Comparison of ENCODE assay signal across 24 cellular contexts in genomic region chr16:57759541-57760356, GRCh38. TPM values are rescaled to one million over a fixed set of nuclear protein-coding genes. Genes with fewer than 3 reads are reported as not detected.
A peak's percentile ranks its signal among the peaks of the same experiment; 100 is the strongest.
DNase-seq lines count a peak whose midpoint lies in the region; ATAC-seq, FAIRE-seq and TF ChIP-seq lines count a peak whose summit lies in the region.
"Had no signal": no experiment of that assay in that cellular context is flagged by ENCODE, and none has a peak within 500 bp of the region (broad histone marks: within the 10 kb centered on the region; RNA-seq: fewer than 3 reads in every experiment).

No MANE protein-coding gene starts in this region.

- H3K27ac Mint-ChIP-seq in natural killer cell = peak overlapping the region; percentile 34 to 69
- no peak overlapping the region for H3K27ac Mint-ChIP-seq in natural killer cell treated with Interleukin-12 subunit alpha and Interleukin-12 subunit beta and Interleukin-15 and Interleukin-18, amount 100 ng/mL, for 72 hours
- H3K27ac Mint-ChIP-seq: activated CD8-positive, alpha-beta T cell treated with anti-CD3 and anti-CD28 coated beads for 36 hours; T-helper 1 cell treated with Interleukin-12 subunit alpha and Interleukin-12 subunit beta and Interleukin-4 antibody, amounts not matched to agents 30 μg/mL and 1 μg/mL, for 36 hours had no signal

- no peak overlapping the region for H3K4me2 ChIP-seq in keratinocyte (ENCODE audit: control insufficient read depth, extremely low read depth, insufficient read depth, low read depth, low read length)

- dilution Hi-C loops in keratinocyte (cut with MboI; ENCODE audit: extremely low pct_ligation_motif_present, low sequenced_read_pairs) = no loop called here

- intact Hi-C loops in natural killer cell (cut with micrococcal nuclease) = loop anchor here (5.0 kb wide), 2 partner anchors 43 to 138 kb away; partner anchors contain the start of gene KIFC3

- DNase-seq in natural killer cell = no peak
- DNase-seq in natural killer cell treated with Interleukin-12 subunit alpha and Interleukin-12 subunit beta and Interleukin-15 and Interleukin-18, amount 100 ng/mL, for 72 hours (ENCODE audit: low spot score) = no peak
- peak; percentile 74 for DNase-seq in RWPE2 (ENCODE audit: low spot score)
- DNase-seq in keratinocyte (ENCODE audit: low read depth, low spot score) = no peak
- DNase-seq in Peyer's patch = no peak
- DNase-seq in hippocampal formation (lab: John Stamatoyannopoulos, UW) = no peak
- no peak for DNase-seq in putamen (ENCODE audit: low spot score)
- DNase-seq: activated CD8-positive, alpha-beta T cell treated with anti-CD3 and anti-CD28 coated beads for 36 hours; activated T-cell treated with anti-CD3 and anti-CD28 coated beads, Interleukin-2, amount 50 U/mL, for 4 hours; Karpas-422; NCI-H1105; NCI-H2107; NCI-H526; stimulated activated CD4-positive, alpha-beta T cell treated with anti-CD3 and anti-CD28 coated beads, Interleukin-2, amount 100 ng/mL, for 24 hours; stimulated activated naive CD8-positive, alpha-beta T cell treated with anti-CD3 and anti-CD28 coated beads, Interleukin-15, Interleukin-2, amounts not matched to agents 100 U/mL and 50 U/mL, for 24 hours; tibial artery had no signal

- no peaks in the 10 kb centered on the region for H3K9me3 Mint-ChIP-seq in natural killer cell
- no peaks in the 10 kb centered on the region for H3K9me3 Mint-ChIP-seq in natural killer cell treated with Interleukin-12 subunit alpha and Interleukin-12 subunit beta and Interleukin-15 and Interleukin-18, amount 100 ng/mL, for 72 hours
- H3K9me3 Mint-ChIP-seq: activated CD8-positive, alpha-beta T cell treated with anti-CD3 and anti-CD28 coated beads for 36 hours; activated T-cell treated with anti-CD3 and anti-CD28 coated beads, Interleukin-2, amount 50 U/mL, for 4 hours; brain; T-helper 1 cell treated with Interleukin-12 subunit alpha and Interleukin-12 subunit beta and Interleukin-4 antibody, amounts not matched to agents 30 μg/mL and 1 μg/mL, for 36 hours had no signal

- no peak for FAIRE-seq in keratinocyte (lab: Jason Lieb, UNC)
- FAIRE-seq: pancreas had no signal

- TF ChIP-seq POLR2A in Peyer's patch (IDR thresholded peaks at IDR 0.05) = no peak

- H3K27me3 ChIP-seq in RWPE2 (ENCODE audit: insufficient read depth, poor library complexity, severe bottlenecking) (no peaks in the 10 kb centered on the region), keratinocyte (ENCODE audit: control insufficient read depth, extremely low read depth, insufficient read depth, low read length) (no peaks in the 10 kb centered on the region), Peyer's patch (no peaks in the 10 kb centered on the region)
- H3K27me3 ChIP-seq: left lung, pancreas, SJSA1, tibial artery had no signal

- H4K20me1 ChIP-seq in keratinocyte (ENCODE audit: control insufficient read depth, extremely low read depth, insufficient read depth, low read length) = peaks cover 3% of the 10 kb centered on the region

- H3K9me3 ChIP-seq in RWPE2 (ENCODE audit: severe bottlenecking) (no peaks in the 10 kb centered on the region), keratinocyte (ENCODE audit: control insufficient read depth, low read depth, low read length) (no peaks in the 10 kb centered on the region), Peyer's patch (no peaks in the 10 kb centered on the region)
- H3K9me3 ChIP-seq: left lung, pancreas, tibial artery had no signal

- H3K36me3 Mint-ChIP-seq in natural killer cell = no peaks in the 10 kb centered on the region
- no peaks in the 10 kb centered on the region for H3K36me3 Mint-ChIP-seq in natural killer cell treated with Interleukin-12 subunit alpha and Interleukin-12 subunit beta and Interleukin-15 and Interleukin-18, amount 100 ng/mL, for 72 hours

- no peak for ATAC-seq in natural killer cell
- ATAC-seq in natural killer cell treated with Interleukin-12 subunit alpha and Interleukin-12 subunit beta and Interleukin-15 and Interleukin-18, amount 100 ng/mL, for 72 hours = no peak
- peak; percentile 3; the same call in 1 of the 3 replicates for ATAC-seq in RWPE2 (ENCODE audit: low read depth)
- ATAC-seq in HG03280 (IDR thresholded peaks at IDR 0.05; ENCODE audit: unreplicated experiment) = no peak
- ATAC-seq: activated CD8-positive, alpha-beta T cell treated with anti-CD3 and anti-CD28 coated beads for 36 hours; activated T-cell treated with anti-CD3 and anti-CD28 coated beads, Interleukin-2, amount 50 U/mL, for 4 hours; left lung; pancreas; stimulated activated naive CD8-positive, alpha-beta T cell treated with anti-CD3 and anti-CD28 coated beads, Interleukin-15, Interleukin-2, amounts not matched to agents 100 U/mL and 50 U/mL, for 24 hours had no signal

- no peak overlapping the region for H3K4me3 ChIP-seq in RWPE2 (ENCODE audit: severe bottlenecking)
- no peak overlapping the region for H3K4me3 ChIP-seq in keratinocyte (ENCODE audit: control insufficient read depth in 2 of 3, extremely low read depth in 1 of 3, insufficient read depth in 2 of 3, low read depth in 1 of 3, low read length in 3 of 3)
- H3K4me3 ChIP-seq in Peyer's patch = no peak overlapping the region
- H3K4me3 ChIP-seq: coronary artery, left lung, pancreas, SJSA1, tibial artery had no signal

- peak overlapping the region; percentile 25 for H3K4me3 Mint-ChIP-seq in natural killer cell
- no peak overlapping the region for H3K4me3 Mint-ChIP-seq in natural killer cell treated with Interleukin-12 subunit alpha and Interleukin-12 subunit beta and Interleukin-15 and Interleukin-18, amount 100 ng/mL, for 72 hours
- H3K4me3 Mint-ChIP-seq: activated CD8-positive, alpha-beta T cell treated with anti-CD3 and anti-CD28 coated beads for 36 hours; activated T-cell treated with anti-CD3 and anti-CD28 coated beads, Interleukin-2, amount 50 U/mL, for 4 hours; brain; T-helper 1 cell treated with Interleukin-12 subunit alpha and Interleukin-12 subunit beta and Interleukin-4 antibody, amounts not matched to agents 30 μg/mL and 1 μg/mL, for 36 hours had no signal

- no peaks in the 10 kb centered on the region for H3K79me2 ChIP-seq in keratinocyte (ENCODE audit: control insufficient read depth, insufficient read depth, low read length)

- no peak overlapping the region for H2AFZ ChIP-seq in keratinocyte (ENCODE audit: control insufficient read depth, low read length)

- no peak overlapping the region for H3K9ac ChIP-seq in keratinocyte (ENCODE audit: control insufficient read depth, extremely low read depth, insufficient read depth, low read length)

- peaks cover 47% of the 10 kb centered on the region for H3K36me3 ChIP-seq in RWPE2 (ENCODE audit: low read depth)
- H3K36me3 ChIP-seq in keratinocyte (ENCODE audit: control insufficient read depth in 2 of 2, extremely low read depth in 1 of 2, insufficient read depth in 2 of 2, low read length in 2 of 2) = peaks cover 19 to 31% of the 10 kb centered on the region in 2 experiments
- peaks cover 0 to 45% (median 0%) of the 10 kb centered on the region in 3 donors for H3K36me3 ChIP-seq in Peyer's patch

- peaks cover 4 to 12% of the 10 kb centered on the region in 2 donors for H3K4me1 Mint-ChIP-seq in natural killer cell
- peaks cover 0 to 6% of the 10 kb centered on the region in 2 donors for H3K4me1 Mint-ChIP-seq in natural killer cell treated with Interleukin-12 subunit alpha and Interleukin-12 subunit beta and Interleukin-15 and Interleukin-18, amount 100 ng/mL, for 72 hours (ENCODE audit: low read depth in 2 of 2)

- H3K4me1 ChIP-seq in RWPE2 (ENCODE audit: insufficient read depth, poor library complexity, severe bottlenecking) (peaks cover 5% of the 10 kb centered on the region), keratinocyte (ENCODE audit: control insufficient read depth, extremely low read depth, insufficient read depth, low read length) (peaks cover 18% of the 10 kb centered on the region), Peyer's patch (no peaks in the 10 kb centered on the region)
- H3K4me1 ChIP-seq: pancreas had no signal

- no peaks in the 10 kb centered on the region for H3K9me1 ChIP-seq in keratinocyte (ENCODE audit: control insufficient read depth, extremely low read depth, insufficient read depth, low read length)

- H3K27me3 Mint-ChIP-seq in natural killer cell (ENCODE audit: low read depth in 2 of 2) = no peaks in the 10 kb centered on the region
- H3K27me3 Mint-ChIP-seq in natural killer cell treated with Interleukin-12 subunit alpha and Interleukin-12 subunit beta and Interleukin-15 and Interleukin-18, amount 100 ng/mL, for 72 hours = no peaks in the 10 kb centered on the region
- H3K27me3 Mint-ChIP-seq: activated CD8-positive, alpha-beta T cell treated with anti-CD3 and anti-CD28 coated beads for 36 hours; brain had no signal

- H3K27ac ChIP-seq in RWPE2 (ENCODE audit: poor library complexity, severe bottlenecking) (no peak overlapping the region), keratinocyte (ENCODE audit: control insufficient read depth, insufficient read depth, low read length) (peak overlapping the region; percentile 3), Peyer's patch (no peak overlapping the region)
- H3K27ac ChIP-seq: pancreas, SJSA1, tibial artery, VCaP had no signal

- TF ChIP-seq CTCF in natural killer cell (IDR thresholded peaks at IDR 0.05) = no peak
- no peak for TF ChIP-seq CTCF in RWPE2 (IDR thresholded peaks at IDR 0.05; ENCODE audit: poor library complexity, severe bottlenecking)
- no peak for TF ChIP-seq CTCF in keratinocyte (optimal IDR thresholded peaks at IDR 0.05 in 1 of 3, IDR thresholded peaks at IDR 0.05 in 1 of 3, conservative IDR thresholded peaks at IDR 0.05 in 1 of 3; ENCODE audit: extremely low read depth in 1 of 3, insufficient read depth in 2 of 3, low read length in 3 of 3)
- no peak for TF ChIP-seq CTCF in Peyer's patch (IDR thresholded peaks at IDR 0.05)

RNA-seq across cellular contexts. Expression of gene KATNB1, which starts 24.2 kb away (rescaled TPM):
- 10 to 100 TPM; 23.6 to 34.3 (median 29.7) TPM for total RNA-seq in natural killer cell
- total RNA-seq in natural killer cell treated with Interleukin-12 subunit alpha and Interleukin-12 subunit beta and Interleukin-15 and Interleukin-18, amount 100 ng/mL, for 72 hours = 10 to 100 TPM; 33.7 to 65.3 TPM
- 18.9 to 21.8 TPM (median 20.6 TPM) in 3 replicates for polyA plus RNA-seq in keratinocyte
- polyA plus RNA-seq in keratinocyte (2011; ENCODE audit: low read depth) = 28.6 TPM
- 12.2 and 26.1 TPM in 2 replicates for polyA plus RNA-seq in keratinocyte (2011; cell fraction: cytosol; rRNA removed)
- polyA plus RNA-seq in keratinocyte (2011; cell fraction: nucleus; rRNA removed) = 28.5 and 40.1 TPM in 2 replicates
- 17.8 and 21.1 TPM in 2 replicates for polyA plus RNA-seq in keratinocyte (2012; ENCODE audit: low replicate concordance)
- polyA minus RNA-seq in keratinocyte = 17.5 to 38.7 TPM (median 26.3 TPM) in 3 replicates
- 29.4 TPM for polyA minus RNA-seq in keratinocyte (2011; cell fraction: cytosol; rRNA and poly(A)+ RNA removed)
- 16.4 and 22.3 TPM in 2 replicates for polyA minus RNA-seq in keratinocyte (2011; cell fraction: nucleus; rRNA and poly(A)+ RNA removed)
- total RNA-seq in Peyer's patch = 10 to 100 TPM; 17.7 to 27.1 (median 21.7) TPM

RNA-seq across cellular contexts. Expression of gene KIFC3, which starts 42.5 kb away (rescaled TPM):
- total RNA-seq in natural killer cell (100 to 1,000 TPM in 1 of 3 donors, 10 to 100 TPM in 2; 54.2 to 106 (median 84.9) TPM), Peyer's patch (100 to 1,000 TPM in 3 of 4 donors, 10 to 100 TPM in 1; 29.7 to 530 (median 272) TPM)
- total RNA-seq in natural killer cell treated with Interleukin-12 subunit alpha and Interleukin-12 subunit beta and Interleukin-15 and Interleukin-18, amount 100 ng/mL, for 72 hours = 10 to 100 TPM in 1 of 2 donors, 1 to 10 TPM in 1; 2.5 to 10.0 TPM
- polyA plus RNA-seq in keratinocyte = 22.7 to 32.8 TPM (median 27.9 TPM) in 3 replicates
- polyA plus RNA-seq in keratinocyte (2011; ENCODE audit: low read depth) = 33.9 TPM
- polyA plus RNA-seq in keratinocyte (2011; cell fraction: cytosol; rRNA removed) = 12.9 and 27.8 TPM in 2 replicates
- 49.8 and 69.5 TPM in 2 replicates for polyA plus RNA-seq in keratinocyte (2011; cell fraction: nucleus; rRNA removed)
- 37.9 and 40.1 TPM in 2 replicates for polyA plus RNA-seq in keratinocyte (2012; ENCODE audit: low replicate concordance)
- 31.2 to 72.9 TPM (median 41.7 TPM) in 3 replicates for polyA minus RNA-seq in keratinocyte
- polyA minus RNA-seq in keratinocyte (2011; cell fraction: cytosol; rRNA and poly(A)+ RNA removed) = 48.5 TPM
- polyA minus RNA-seq in keratinocyte (2011; cell fraction: nucleus; rRNA and poly(A)+ RNA removed) = 48.5 and 49.4 TPM in 2 replicates

Comparison
In these comparisons a context has a peak if more than half of its experiments do, and no peak if none do; other contexts are left out.
1. H3K27ac Mint-ChIP-seq: peak in natural killer cell (2 of 2); none in natural killer cell treated with Interleukin-12 subunit alpha and Interleukin-12 subunit beta and Interleukin-15 and Interleukin-18, amount 100 ng/mL, for 72 hours (0 of 2).